ENCODE assay signal across 8 cellular contexts in the genomic region with DNA sequence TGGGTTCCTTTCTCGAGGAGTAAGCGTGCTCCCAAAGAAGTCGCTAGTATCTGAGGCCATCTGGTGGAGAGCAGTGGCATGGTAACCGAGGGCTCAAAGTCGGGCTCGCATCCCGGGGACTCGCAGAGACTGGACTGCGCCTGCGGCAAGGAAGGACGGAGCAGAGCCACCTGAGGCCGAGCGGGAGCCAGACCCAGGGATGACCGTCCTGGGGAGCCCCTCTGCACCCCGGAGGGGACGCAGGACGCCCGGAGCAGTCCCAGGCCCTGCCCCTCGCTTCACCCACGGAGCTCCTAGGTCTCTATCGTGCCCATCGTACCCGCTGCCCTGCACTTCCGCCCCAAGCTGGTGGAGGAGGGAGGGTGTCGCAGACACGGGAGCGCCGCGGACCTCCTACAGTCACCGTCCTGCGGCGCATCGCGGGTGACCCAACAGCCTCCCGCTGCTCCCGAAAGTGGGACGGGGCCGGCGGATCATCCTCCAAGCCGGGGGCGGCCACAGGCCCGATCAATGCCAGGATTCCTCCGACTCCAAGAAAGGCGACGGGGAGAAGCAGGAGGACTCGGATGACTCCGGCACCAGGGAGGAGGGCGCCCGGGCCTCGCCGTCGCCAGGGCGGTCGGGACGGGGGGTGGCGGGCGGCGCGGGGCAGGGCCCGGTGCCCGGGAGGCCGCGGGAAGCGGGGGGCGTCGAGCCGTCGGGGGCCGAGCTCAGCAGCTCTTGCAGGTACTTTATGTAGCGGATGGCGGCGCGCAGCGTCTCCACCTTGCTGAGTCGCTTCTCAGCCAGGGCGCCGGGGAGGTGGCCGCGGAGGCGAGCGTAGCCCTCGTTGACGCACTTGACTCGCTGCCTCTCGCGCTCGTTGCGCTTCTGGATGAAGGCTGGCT. TPM values are rescaled to one million over a fixed set of nuclear protein-coding genes. Genes with fewer than 3 reads are reported as not detected.
DNase-seq lines count a peak whose midpoint lies in the region; ATAC-seq and TF ChIP-seq lines count a peak whose summit lies in the region.

No MANE protein-coding gene starts in this region.

- ATAC-seq in HG02571 (IDR thresholded peaks at IDR 0.05; ENCODE audit: unreplicated experiment) (peak; percentile 79), Right ventricle myocardium inferior (peak; percentile 96)

- peak overlapping the region; percentile 83 for H3K4me3 Mint-ChIP-seq in activated naive CD8-positive, alpha-beta T cell treated with anti-CD3 and anti-CD28 coated beads for 36 hours

- H3K4me1 Mint-ChIP-seq in activated naive CD8-positive, alpha-beta T cell treated with anti-CD3 and anti-CD28 coated beads for 36 hours = peaks cover 6% of the 10 kb centered on the region

- peak overlapping the region; percentile 79 for H3K27ac Mint-ChIP-seq in activated naive CD8-positive, alpha-beta T cell treated with anti-CD3 and anti-CD28 coated beads for 36 hours

- TF ChIP-seq POLR2A in ovary (IDR thresholded peaks at IDR 0.05) (peak; percentile 29), thyroid gland (IDR thresholded peaks at IDR 0.05) (peak in 1 of 2 donors; percentile 55)

- no peaks in the 10 kb centered on the region for H3K27me3 ChIP-seq in ovary
- H3K27me3 ChIP-seq in thyroid gland = no peaks in the 10 kb centered on the region

- H3K36me3 ChIP-seq in ovary = no peaks in the 10 kb centered on the region
- no peaks in the 10 kb centered on the region for H3K36me3 ChIP-seq in thyroid gland

- peak; percentile 61 to 82 (median 81) for TF ChIP-seq CTCF in ovary (IDR thresholded peaks at IDR 0.05)
- TF ChIP-seq CTCF in thyroid gland (IDR thresholded peaks at IDR 0.05) = peak; percentile 60 to 85 (median 80)

- no peak overlapping the region for H3K27ac ChIP-seq in ovary
- peak overlapping the region in 1 of 3 donors; percentile 32 for H3K27ac ChIP-seq in thyroid gland

- no peaks in the 10 kb centered on the region for H3K36me3 Mint-ChIP-seq in activated naive CD8-positive, alpha-beta T cell treated with anti-CD3 and anti-CD28 coated beads for 36 hours

- H3K9me3 ChIP-seq in ovary (no peaks in the 10 kb centered on the region), thyroid gland (no peaks in the 10 kb centered on the region)

- TF ChIP-seq EP300 in ovary (IDR thresholded peaks at IDR 0.05) = no peak

- H3K9me3 Mint-ChIP-seq in activated naive CD8-positive, alpha-beta T cell treated with anti-CD3 and anti-CD28 coated beads for 36 hours = no peaks in the 10 kb centered on the region

- intact Hi-C loops in Right ventricle myocardium inferior (cut with DNase I) = no loop called here
- intact Hi-C loops in ovary (cut with DNase I) = loop anchor here (1.0 to 5.0 kb wide), 2 partner anchors 142 to 144 kb away; no protein-coding TSS in a partner anchor
- intact Hi-C loops in thyroid gland (cut with DNase I) = loop anchor here (2.0 kb wide), 1 partner anchor 140 kb away; no protein-coding TSS in a partner anchor

- 1 to 8% (median 3%) methylated on average over 49 to 88 of the region's 88 CpGs for WGBS in ovary, 3 donors
- WGBS in thyroid gland, 2 donors = 2 to 5% methylated on average over 24 to 49 of the region's 88 CpGs

- H3K4me1 ChIP-seq in ovary (ENCODE audit: insufficient read depth) = no peaks in the 10 kb centered on the region
- peaks cover 0 to 4% of the 10 kb centered on the region in 2 donors for H3K4me1 ChIP-seq in thyroid gland

- peak; percentile 66 for DNase-seq in GDM1 (lab: John Stamatoyannopoulos, UW)
- peak; percentile 99 for DNase-seq in NCI-H1092 (lab: John Stamatoyannopoulos, UW)
- peak; percentile 97 for DNase-seq in SKM-1 treated with dmso at 0.1 percent for 144 hours (lab: John Stamatoyannopoulos, UW; ENCODE audit: unreplicated experiment)
- peak; percentile 79 for DNase-seq in activated naive CD8-positive, alpha-beta T cell treated with anti-CD3 and anti-CD28 coated beads for 36 hours
- peak; percentile 85 for DNase-seq in Right ventricle myocardium inferior (ENCODE audit: missing footprints)
- peak; percentile 82 to 86 (median 85) for DNase-seq in ovary
- DNase-seq in thyroid gland = peak; percentile 89 to 93

- no peaks in the 10 kb centered on the region for H3K27me3 Mint-ChIP-seq in activated naive CD8-positive, alpha-beta T cell treated with anti-CD3 and anti-CD28 coated beads for 36 hours

- H3K4me3 ChIP-seq in ovary (peak overlapping the region; percentile 58), thyroid gland (replicated peaks in 1 of 3) (peak overlapping the region in 2 of 3 donors; percentile 42 to 47)

RNA-seq across cellular contexts. Expression of a gene that starts 2.3 kb away (rescaled TPM):
- total RNA-seq in activated naive CD8-positive, alpha-beta T cell treated with anti-CD3 and anti-CD28 coated beads for 36 hours = not detected
- total RNA-seq in Right ventricle myocardium inferior (not detected), ovary (under 1 TPM in 1 of 7 donors, not detected in 6; 0.05 TPM), thyroid gland (not detected)
- polyA plus RNA-seq in ovary = under 1 TPM; 0.01 to 0.05 TPM

RNA-seq across cellular contexts. Expression of a gene that starts 12.5 kb away (rescaled TPM):
- total RNA-seq in activated naive CD8-positive, alpha-beta T cell treated with anti-CD3 and anti-CD28 coated beads for 36 hours = under 1 TPM; 0.30 to 0.35 TPM
- not detected for total RNA-seq in Right ventricle myocardium inferior
- not detected for total RNA-seq in ovary
- under 1 TPM in 1 of 2 donors, not detected in 1; 0.06 TPM for polyA plus RNA-seq in ovary
- total RNA-seq in thyroid gland = not detected

RNA-seq across cellular contexts. Expression of a gene that starts 39.8 kb away (rescaled TPM):
- 10 to 100 TPM; 28.2 to 29.8 TPM for total RNA-seq in activated naive CD8-positive, alpha-beta T cell treated with anti-CD3 and anti-CD28 coated beads for 36 hours
- total RNA-seq in Right ventricle myocardium inferior (26.6 TPM), ovary (100 to 1,000 TPM in 1 of 7 donors, 10 to 100 TPM in 6; 65.5 to 101 (median 88.8) TPM), thyroid gland (100 to 1,000 TPM in 3 of 4 donors, 10 to 100 TPM in 1; 88.9 to 190 (median 133) TPM)
- 100 to 1,000 TPM in 1 of 2 donors, 10 to 100 TPM in 1; 49.5 to 114 TPM for polyA plus RNA-seq in ovary
